Comparison of ENCODE assay signal across 8 cellular contexts in genomic region chr5:154179846-154180710, GRCh38. TPM values are rescaled to one million over a fixed set of nuclear protein-coding genes. Genes with fewer than 3 reads are reported as not detected.
DNase-seq lines count a peak whose midpoint lies in the region; FAIRE-seq and TF ChIP-seq lines count a peak whose summit lies in the region.

No MANE protein-coding gene starts in this region.

- H3K9me2 ChIP-seq in GM23248 (ENCODE audit: insufficient read depth), result no peaks in the 10 kb centered on the region

- H2AFZ ChIP-seq in GM23248, result 0 out of 2 replicates have a peak overlapping the region, but pooled peaks have one; percentile 38
- peak overlapping the region; percentile 30 for H2AFZ ChIP-seq in KMS-11 (ENCODE audit: low read depth)

- H3K27ac ChIP-seq in A673 (ENCODE audit: low read depth, low read length, poor library complexity, severe bottlenecking) (no peak overlapping the region), GM23248 (no peak overlapping the region), KMS-11 (no peak overlapping the region), breast epithelium (no peak overlapping the region), testis (no peak overlapping the region)

- FAIRE-seq in G401.6 (lab: Jason Lieb, UNC), result peak; percentile 67

- TF ChIP-seq CTCF in A673 (conservative IDR thresholded peaks at IDR 0.05; ENCODE audit: low read depth, low read length) (peak; percentile 76), KMS-11 (conservative IDR thresholded peaks at IDR 0.05; ENCODE audit: low read depth, low read length) (peak; percentile 78; the same call in 1 of the 2 replicates), breast epithelium (IDR thresholded peaks at IDR 0.05) (peak in 2 of 3 donors; percentile 63 to 68), kidney epithelial cell (IDR thresholded peaks at IDR 0.05; ENCODE audit: insufficient read depth, low read length, poor library complexity, severe bottlenecking) (peak; percentile 85), testis (IDR thresholded peaks at IDR 0.05) (peak; percentile 52 to 82 (median 79))

- H3K4me1 ChIP-seq in A673 (ENCODE audit: insufficient read depth, low read length, poor library complexity, severe bottlenecking) (no peaks in the 10 kb centered on the region), GM23248 (ENCODE audit: insufficient read depth) (0 out of 2 replicates have a peak, but pooled peaks cover 3% of the 10 kb centered on the region), KMS-11 (ENCODE audit: low read depth, poor library complexity, severe bottlenecking) (no peaks in the 10 kb centered on the region), breast epithelium (no peaks in the 10 kb centered on the region), testis (no peaks in the 10 kb centered on the region)

- H3K36me3 ChIP-seq in A673 (ENCODE audit: insufficient read depth, low read length, poor library complexity, severe bottlenecking), result no peaks in the 10 kb centered on the region
- H3K36me3 ChIP-seq in GM23248 (ENCODE audit: low read depth), result no peaks in the 10 kb centered on the region
- no peaks in the 10 kb centered on the region for H3K36me3 ChIP-seq in KMS-11 (ENCODE audit: insufficient read depth)
- no peaks in the 10 kb centered on the region for H3K36me3 ChIP-seq in breast epithelium
- no peaks in the 10 kb centered on the region for H3K36me3 ChIP-seq in kidney epithelial cell (ENCODE audit: control insufficient read depth, insufficient read depth, low read length)
- no peaks in the 10 kb centered on the region for H3K36me3 ChIP-seq in testis (ENCODE audit: low read depth, missing control alignments)

- H3K9ac ChIP-seq in GM23248 (no peak overlapping the region), KMS-11 (no peak overlapping the region)

- H4K20me1 ChIP-seq in GM23248 (ENCODE audit: insufficient read depth), result no peaks in the 10 kb centered on the region
- no peaks in the 10 kb centered on the region for H4K20me1 ChIP-seq in KMS-11 (ENCODE audit: insufficient read depth)

- no peaks in the 10 kb centered on the region for H3F3A ChIP-seq in GM23248 (ENCODE audit: insufficient read depth)

- H3K27me3 ChIP-seq in A673 (replicated peaks; ENCODE audit: insufficient read depth, low read depth, low read length, poor library complexity) (no peaks in the 10 kb centered on the region), GM23248 (replicated peaks; ENCODE audit: insufficient read depth) (no peaks in the 10 kb centered on the region), KMS-11 (ENCODE audit: insufficient read depth, low read depth) (no peaks in the 10 kb centered on the region), breast epithelium (no peaks in the 10 kb centered on the region), kidney epithelial cell (ENCODE audit: control insufficient read depth, insufficient read depth, low read length) (peaks cover 7% of the 10 kb centered on the region), testis (no peaks in the 10 kb centered on the region)

- in situ Hi-C loops in GM23248 (cut with MboI), result loop anchor here (10.0 to 25.0 kb wide), 2 partner anchors 105 to 232 kb away; no protein-coding TSS in a partner anchor

- DNase-seq in A673 (ENCODE audit: low spot score) (peak; percentile 76), GM23248 (peak; percentile 82), RKO (ENCODE audit: low spot score) (peak; percentile 79), breast epithelium (ENCODE audit: low spot score in 2 of 2) (no peak), kidney epithelial cell (ENCODE audit: low read depth) (no peak), testis (peak; percentile 62)

- H3K4me3 ChIP-seq in A673 (ENCODE audit: low read depth, low read length, poor library complexity, severe bottlenecking) (no peak overlapping the region), GM23248 (no peak overlapping the region), KMS-11 (IDR thresholded peaks at IDR 0.05; ENCODE audit: insufficient read depth, low read depth, low read length) (no peak overlapping the region), breast epithelium (no peak overlapping the region), kidney epithelial cell (ENCODE audit: low read depth, low read length) (no peak overlapping the region), testis (no peak overlapping the region)

- TF ChIP-seq POLR2A in breast epithelium (IDR thresholded peaks at IDR 0.05), result no peak
- no peak for TF ChIP-seq POLR2A in testis (IDR thresholded peaks at IDR 0.05)

- POLR2A ChIA-PET in A673 (lab: Charles Lee; ENCODE audit: low non-redundant PET), result no interaction called here

- CTCF ChIA-PET in A673 (lab: Charles Lee), result interaction anchor here (1.0 to 3.0 kb wide), 4 partner anchors 11 to 225 kb away, joined by 3 to 29 read pairs (median 4); no protein-coding TSS in a partner anchor

- intact Hi-C loops in A673 (cut with micrococcal nuclease; ENCODE audit: unreplicated experiment), result loop anchor here (1.0 to 5.0 kb wide), 2 partner anchors 108 to 208 kb away; no protein-coding TSS in a partner anchor
- intact Hi-C loops in breast epithelium (cut with DNase I; ENCODE audit: low total_unique reads), result no loop called here
- intact Hi-C loops in testis (cut with DNase I; ENCODE audit: low total_unique reads), result loop anchor here (5.0 to 10.0 kb wide), 2 partner anchors 108 to 205 kb away; no protein-coding TSS in a partner anchor

- H3K4me2 ChIP-seq in GM23248 (ENCODE audit: unreplicated experiment) (no peak overlapping the region), KMS-11 (no peak overlapping the region)

- 50 to 51% methylated on average over 13 of the region's 13 CpGs for WGBS in GM23248 (ENCODE audit: low coverage in 1 of 2, low lambda C conversion rate in 2 of 2, missing lambda C conversion rate in 2 of 2), 2 experiments
- 52% methylated on average over 13 of the region's 13 CpGs for WGBS in testis, 2 donors

- BruUV-seq in A673 (replicated peaks; lab: Mats Ljungman, UMichigan), result no TSS peak

- no peaks in the 10 kb centered on the region for H3K9me3 ChIP-seq in A673 (ENCODE audit: low read depth, low read length, poor library complexity, severe bottlenecking)
- H3K9me3 ChIP-seq in GM23248 (ENCODE audit: low read depth), result no peaks in the 10 kb centered on the region
- H3K9me3 ChIP-seq in breast epithelium, result no peaks in the 10 kb centered on the region
- H3K9me3 ChIP-seq in testis, result no peaks in the 10 kb centered on the region

- no peaks in the 10 kb centered on the region for H3K79me2 ChIP-seq in GM23248 (ENCODE audit: insufficient read depth)
- H3K79me2 ChIP-seq in KMS-11 (ENCODE audit: insufficient read depth, low read depth), result no peaks in the 10 kb centered on the region

RNA-seq across cellular contexts. Expression of gene GALNT10, which starts 10.5 kb away (rescaled TPM):
- total RNA-seq in A673 (2021) (17.9 and 18.0 TPM in 2 replicates), breast epithelium (10 to 100 TPM; 32.8 to 67.2 (median 34.1) TPM), kidney epithelial cell (27.6 and 28.8 TPM in 2 replicates), testis (10 to 100 TPM; 17.2 to 19.3 TPM)
- total RNA-seq in GM23248 (2014; rRNA removed; shearing (Covaris generic)), result 65.4 and 67.9 TPM in 2 replicates
- polyA plus RNA-seq in GM23248 (2016; fragmentation: Nextera tagmentation; extraction: Ambion mirVana) (23.3 and 28.2 TPM in 2 replicates), testis (ENCODE audit: insufficient read depth, low read depth, low replicate concordance) (15.7 TPM)

Comparison
In these comparisons a context has a peak if more than half of its experiments do, and no peak if none do; other contexts are left out.
1. DNase-seq: peak in A673 (single experiment), GM23248 (single experiment), RKO (single experiment) and testis (single experiment); none in breast epithelium (0 of 2) and kidney epithelial cell (single experiment).
2. Peak in every context shown above with its lines, with median percentiles within 50 percentile points of each other: CTCF ChIP-seq.